ENCODE assay signal across 9 cellular contexts in genomic region chr20:53595018-53595378, GRCh38. TPM values are rescaled to one million over a fixed set of nuclear protein-coding genes. Genes with fewer than 3 reads are reported as not detected.
DNase-seq lines count a peak whose midpoint lies in the region; ATAC-seq and TF ChIP-seq lines count a peak whose summit lies in the region.
"Had no signal": no experiment of that assay in that cellular context is flagged by ENCODE, and none has a peak within 500 bp of the region (broad histone marks: within the 10 kb centered on the region; RNA-seq: fewer than 3 reads in every experiment).

No MANE protein-coding gene starts in this region.

- peak overlapping the region; percentile 71 for H3K4me3 ChIP-seq in astrocyte of the spinal cord (ENCODE audit: low read depth, low read length)

- peaks cover 44% of the 10 kb centered on the region for H3K36me3 Mint-ChIP-seq in activated naive CD4-positive, alpha-beta T cell treated with anti-CD3 and anti-CD28 coated beads, Interleukin-2, amount 10 ng/mL, durations not matched to agents 7 days and 5 days
- H3K36me3 Mint-ChIP-seq in memory B cell (no peaks in the 10 kb centered on the region), type B pancreatic cell (no peaks in the 10 kb centered on the region)

- peak overlapping the region; percentile 88 for H3K4me3 Mint-ChIP-seq in activated naive CD4-positive, alpha-beta T cell treated with anti-CD3 and anti-CD28 coated beads, Interleukin-2, amount 10 ng/mL, durations not matched to agents 7 days and 5 days
- peak overlapping the region; percentile 80 for H3K4me3 Mint-ChIP-seq in memory B cell
- peak overlapping the region; percentile 93 for H3K4me3 Mint-ChIP-seq in type B pancreatic cell

- CTCF ChIA-PET in activated naive CD4-positive, alpha-beta T cell treated with anti-CD3 and anti-CD28 coated beads, Interleukin-2, amount 10 ng/mL, durations not matched to agents 7 days and 5 days (lab: Charles Lee), result interaction anchor here (1.0 to 1.1 kb wide), 2 partner anchors 14 to 340 kb away, joined by 3 read pairs; no protein-coding TSS in a partner anchor

- in situ Hi-C loops in astrocyte of the spinal cord (cut with HindIII; ENCODE audit: low sequenced_read_pairs), result no loop called here

- ATAC-seq in memory B cell (ENCODE audit: low read depth), result no peak

- peaks cover 50% of the 10 kb centered on the region for H3K4me1 Mint-ChIP-seq in activated naive CD4-positive, alpha-beta T cell treated with anti-CD3 and anti-CD28 coated beads, Interleukin-2, amount 10 ng/mL, durations not matched to agents 7 days and 5 days
- H3K4me1 Mint-ChIP-seq in memory B cell (peaks cover 14% of the 10 kb centered on the region), type B pancreatic cell (ENCODE audit: unreplicated experiment) (peaks cover 51% of the 10 kb centered on the region)

- no peak for DNase-seq in activated naive CD4-positive, alpha-beta T cell treated with anti-CD3 and anti-CD28 coated beads, Interleukin-2, amount 10 ng/mL, durations not matched to agents 7 days and 5 days
- no peak for DNase-seq in activated naive CD4-positive, alpha-beta T cell treated with Interleukin-2 at 50 U/mL for 16 hours
- peak; percentile 34 for DNase-seq in astrocyte of the spinal cord (ENCODE audit: low read depth, low spot score)
- no peak for DNase-seq in memory B cell (ENCODE audit: low spot score in 2 of 2)
- no peak for DNase-seq in type B pancreatic cell (ENCODE audit: extremely low spot score, unreplicated experiment)
- DNase-seq in activated gamma-delta T cell treated with Interleukin-2 at 50 U/mL for 16 hours, result no peak
- no peak for DNase-seq in dermis blood vessel endothelial cell
- no peak for DNase-seq in hepatic stellate cell (ENCODE audit: low spot score)
- DNase-seq: stimulated activated CD4-positive, alpha-beta T cell treated with anti-CD3 and anti-CD28 coated beads, Interleukin-4, amount 100 ng/mL, for 24 hours had no signal

- H3K9me3 Mint-ChIP-seq in activated naive CD4-positive, alpha-beta T cell treated with anti-CD3 and anti-CD28 coated beads, Interleukin-2, amount 10 ng/mL, durations not matched to agents 7 days and 5 days, result no peaks in the 10 kb centered on the region
- H3K9me3 Mint-ChIP-seq in memory B cell (no peaks in the 10 kb centered on the region), type B pancreatic cell (no peaks in the 10 kb centered on the region)

- H3K27me3 Mint-ChIP-seq in activated naive CD4-positive, alpha-beta T cell treated with anti-CD3 and anti-CD28 coated beads, Interleukin-2, amount 10 ng/mL, durations not matched to agents 7 days and 5 days, result no peaks in the 10 kb centered on the region
- H3K27me3 Mint-ChIP-seq in memory B cell (no peaks in the 10 kb centered on the region), type B pancreatic cell (no peaks in the 10 kb centered on the region)

- TF ChIP-seq CTCF in astrocyte of the spinal cord (IDR thresholded peaks at IDR 0.05; ENCODE audit: low read depth, low read length) (no peak), type B pancreatic cell (conservative IDR thresholded peaks at IDR 0.05) (no peak)

- H3K27ac Mint-ChIP-seq in activated naive CD4-positive, alpha-beta T cell treated with anti-CD3 and anti-CD28 coated beads, Interleukin-2, amount 10 ng/mL, durations not matched to agents 7 days and 5 days, result peak overlapping the region; percentile 99
- peak overlapping the region; percentile 89 for H3K27ac Mint-ChIP-seq in memory B cell
- H3K27ac Mint-ChIP-seq in type B pancreatic cell, result peak overlapping the region; percentile 98

RNA-seq across cellular contexts. Expression of gene ZNF217, which starts 1.4 kb away (rescaled TPM):
- total RNA-seq in type B pancreatic cell (ENCODE audit: low replicate concordance) (32.8 and 78.1 TPM in 2 replicates), dermis blood vessel endothelial cell (17.5 and 17.6 TPM in 2 replicates)
